In the genomic region with DNA sequence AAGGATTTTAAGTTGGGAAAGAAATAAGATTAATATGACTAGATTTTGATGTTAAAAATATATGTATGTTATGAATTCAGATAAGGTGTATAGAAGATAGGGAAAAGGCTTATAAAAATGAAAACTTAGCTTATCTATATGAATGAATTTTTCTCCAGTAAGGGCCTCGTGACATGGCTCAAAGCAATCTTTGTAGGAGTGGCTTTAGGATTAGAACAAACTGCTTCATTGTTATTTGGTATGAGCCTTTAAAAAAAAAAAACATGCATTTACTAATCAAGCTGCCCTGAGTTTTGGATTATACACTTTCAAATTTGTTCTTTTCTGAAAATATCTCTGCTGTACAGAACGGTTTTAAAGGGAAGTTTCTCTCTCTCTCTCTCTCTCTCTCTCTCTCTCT, we compare ENCODE assay signal across 19 cellular contexts.
A peak's percentile ranks its signal among the peaks of the same experiment; 100 is the strongest.
DNase-seq lines count a peak whose midpoint lies in the region; ATAC-seq and TF ChIP-seq lines count a peak whose summit lies in the region.
"Had no signal": no experiment of that assay in that cellular context is flagged by ENCODE, and none has a peak within 500 bp of the region (broad histone marks: within the 10 kb centered on the region; RNA-seq: fewer than 3 reads in every experiment).

No MANE protein-coding gene starts in this region.

- no peak overlapping the region for H3K4me3 ChIP-seq in retinal pigment epithelial cell (ENCODE audit: low read length)
- H3K4me3 ChIP-seq: BLaER1, GM12878 had no signal

- DNase-seq in SK-MEL-5 (ENCODE audit: low read depth, low spot score) (peak; percentile 34), foreskin melanocyte (peak; percentile 65), retinal pigment epithelial cell (ENCODE audit: low read depth) (peak; percentile 60), G401 (ENCODE audit: low spot score) (no peak), NCI-H2171 treated with DMSO at 0.1 percent for 48 hours (lab: John Stamatoyannopoulos, UW) (no peak)
- DNase-seq: 8988T; ACHN; BE2C; C1 segment of cervical spinal cord; Caco-2; Calu3; CD4-positive, alpha-beta memory T cell; CD4-positive, CD25-positive, alpha-beta regulatory T cell; CD8-positive, alpha-beta memory T cell; DMS79 treated with DMSO at 0.1 percent for 48 hours; GDM1 had no signal

- no peak for TF ChIP-seq CTCF in retinal pigment epithelial cell (conservative IDR thresholded peaks at IDR 0.05; ENCODE audit: low read depth, low read length)

- in situ Hi-C loops in SK-MEL-5 (cut with HindIII; ENCODE audit: low pct_unique_long_range_greater_than_20kb, low sequenced_read_pairs) = no loop called here
- in situ Hi-C loops in G401 (cut with HindIII; ENCODE audit: low sequenced_read_pairs) = no loop called here

- no peak for ATAC-seq in GM18517 (IDR thresholded peaks at IDR 0.05; ENCODE audit: unreplicated experiment)
- ATAC-seq: GM12878 had no signal

Comparison
In these comparisons a context has a peak if more than half of its experiments do, and no peak if none do; other contexts are left out.
1. DNase-seq: peak in SK-MEL-5 (single experiment), foreskin melanocyte (single experiment) and retinal pigment epithelial cell (single experiment); none in G401 (single experiment) and NCI-H2171 treated with DMSO at 0.1 percent for 48 hours (single experiment).